Comparison of ENCODE assay signal across 7 cellular contexts in genomic region chr4:2135083-2135482, GRCh38.
DNase-seq lines count a peak whose midpoint lies in the region.

No MANE protein-coding gene starts in this region.

- H3K27ac Mint-ChIP-seq in activated CD4-positive, alpha-beta memory T cell treated with anti-CD3 and anti-CD28 coated beads for 36 hours: no peak overlapping the region

- peaks cover 7% of the 10 kb centered on the region for H3K36me3 Mint-ChIP-seq in activated CD4-positive, alpha-beta memory T cell treated with anti-CD3 and anti-CD28 coated beads for 36 hours

- CTCF ChIA-PET in activated CD4-positive, alpha-beta memory T cell treated with anti-CD3 and anti-CD28 coated beads for 36 hours (lab: Charles Lee): no interaction called here

- H3K4me3 Mint-ChIP-seq in activated CD4-positive, alpha-beta memory T cell treated with anti-CD3 and anti-CD28 coated beads for 36 hours: no peak overlapping the region

- intact Hi-C loops in activated CD4-positive, alpha-beta memory T cell treated with anti-CD3 and anti-CD28 coated beads for 36 hours (cut with micrococcal nuclease): no loop called here

- no peaks in the 10 kb centered on the region for H3K27me3 Mint-ChIP-seq in activated CD4-positive, alpha-beta memory T cell treated with anti-CD3 and anti-CD28 coated beads for 36 hours

- peaks cover 13% of the 10 kb centered on the region for H3K4me1 Mint-ChIP-seq in activated CD4-positive, alpha-beta memory T cell treated with anti-CD3 and anti-CD28 coated beads for 36 hours (ENCODE audit: low read depth)

- DNase-seq in COR-L47 (lab: John Stamatoyannopoulos, UW) (peak; percentile 59), H4 (ENCODE audit: low spot score) (peak; percentile 71), kidney tubule cell (ENCODE audit: low spot score) (peak; percentile 9), SHP77 (lab: John Stamatoyannopoulos, UW) (no peak), HCEC 1CT (no peak), T-helper 9 cell (no peak)
- peak; percentile 34 for DNase-seq in activated CD4-positive, alpha-beta memory T cell treated with anti-CD3 and anti-CD28 coated beads for 36 hours

- peaks cover 23% of the 10 kb centered on the region for H3K9me3 Mint-ChIP-seq in activated CD4-positive, alpha-beta memory T cell treated with anti-CD3 and anti-CD28 coated beads for 36 hours

- POLR2A ChIA-PET in activated CD4-positive, alpha-beta memory T cell treated with anti-CD3 and anti-CD28 coated beads for 36 hours (lab: Charles Lee): no interaction called here

Comparison
In these comparisons a context has a peak if more than half of its experiments do, and no peak if none do; other contexts are left out.
1. DNase-seq: peak in COR-L47 (single experiment), H4 (single experiment), activated CD4-positive, alpha-beta memory T cell treated with anti-CD3 and anti-CD28 coated beads for 36 hours (single experiment) and kidney tubule cell (single experiment); none in SHP77 (0 of 2), HCEC 1CT (single experiment) and T-helper 9 cell (single experiment).